15 cellular contexts compared by ENCODE assay signal in the genomic region with DNA sequence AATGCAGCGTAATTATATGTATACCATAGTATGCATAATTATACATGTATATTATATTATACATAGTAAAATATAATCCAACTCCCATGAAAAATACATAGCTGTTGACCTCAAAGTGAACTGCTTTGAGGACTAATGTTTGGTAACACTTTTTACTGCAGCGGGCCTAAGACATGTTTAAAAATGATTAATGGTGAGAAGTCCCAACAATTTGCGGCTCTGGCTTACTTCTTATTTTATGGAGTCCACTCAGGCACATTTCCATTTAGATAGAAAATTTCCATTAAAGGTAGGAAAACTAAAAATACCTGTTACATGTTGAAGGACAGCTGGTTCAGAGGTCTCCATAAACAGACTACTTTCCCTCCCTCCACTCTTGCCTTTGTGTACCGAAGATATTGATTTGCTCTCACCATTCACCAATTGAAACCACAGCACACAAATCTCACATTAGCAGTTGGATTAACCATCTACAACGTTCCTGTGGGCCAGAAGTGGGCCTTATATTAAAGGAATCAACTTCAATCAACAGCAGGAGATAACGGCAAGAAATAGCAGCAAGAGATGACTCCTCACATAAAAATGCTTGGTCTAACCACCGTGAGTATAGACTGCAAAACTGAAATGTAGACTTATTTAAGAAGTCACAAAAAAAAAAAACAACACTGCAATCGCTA. TPM values are rescaled to one million over a fixed set of nuclear protein-coding genes. Genes with fewer than 3 reads are reported as not detected.
A peak's percentile ranks its signal among the peaks of the same experiment; 100 is the strongest.
DNase-seq lines count a peak whose midpoint lies in the region; ATAC-seq and TF ChIP-seq lines count a peak whose summit lies in the region.
"Had no signal": no experiment of that assay in that cellular context is flagged by ENCODE, and none has a peak within 500 bp of the region (broad histone marks: within the 10 kb centered on the region; RNA-seq: fewer than 3 reads in every experiment).

No MANE protein-coding gene starts in this region.

- intact Hi-C loops in transverse colon (cut with DNase I; ENCODE audit: low total_unique reads) (no loop called here), heart left ventricle (cut with DNase I) (no loop called here)

- no peaks in the 10 kb centered on the region for H3K36me3 ChIP-seq in transverse colon
- no peaks in the 10 kb centered on the region for H3K36me3 ChIP-seq in heart left ventricle
- H3K36me3 ChIP-seq: heart right ventricle, left lung had no signal

- no peak for TF ChIP-seq CTCF in transverse colon (IDR thresholded peaks at IDR 0.05)
- no peak for TF ChIP-seq CTCF in heart left ventricle (IDR thresholded peaks at IDR 0.05)

- DNase-seq in NCI-H2107 treated with DMSO at 0.1 percent for 48 hours (lab: John Stamatoyannopoulos, UW; ENCODE audit: unreplicated experiment) (peak; percentile 96), NCI-H2107 (lab: John Stamatoyannopoulos, UW) (no peak), SW480 (ENCODE audit: low spot score) (peak; percentile 35), hepatic stellate cell (ENCODE audit: low spot score) (peak; percentile 29), transverse colon (no peak), heart left ventricle (no peak), NCI-H128 (lab: John Stamatoyannopoulos, UW; ENCODE audit: unreplicated experiment) (no peak), GDM1 (lab: John Stamatoyannopoulos, UW) (no peak)
- DNase-seq: activated CD4-positive, alpha-beta T cell treated with anti-CD3 and anti-CD28 coated beads for 36 hours; activated T-cell treated with anti-CD3 and anti-CD28 coated beads, Interleukin-2, amount 50 U/mL, for 24 hours; effector memory CD8-positive, alpha-beta T cell; heart right ventricle; Kasumi-1; left lung had no signal

- peak; percentile 72 for TF ChIP-seq EP300 in transverse colon (IDR thresholded peaks at IDR 0.05; ENCODE audit: low read depth)

- H3K4me3 ChIP-seq in transverse colon (no peak overlapping the region), heart left ventricle (no peak overlapping the region)
- H3K4me3 ChIP-seq: A549, heart right ventricle, left lung had no signal

- WGBS in transverse colon (ENCODE audit: low coverage in 1 of 2), 2 donors, result 77 to 82% methylated on average over 8 of the region's 8 CpGs
- 86 to 87% (median 87%) methylated on average over 8 of the region's 8 CpGs for WGBS in heart left ventricle, 4 donors

- H3K4me1 ChIP-seq in transverse colon, result peaks cover 9 to 57% (median 31%) of the 10 kb centered on the region in 4 donors
- peaks cover 0 to 7% (median 0%) of the 10 kb centered on the region in 12 donors for H3K4me1 ChIP-seq in heart left ventricle
- H3K4me1 ChIP-seq: left lung had no signal

- ATAC-seq in heart left ventricle, result no peak
- ATAC-seq: A549; activated CD4-positive, alpha-beta T cell treated with anti-CD3 and anti-CD28 coated beads for 36 hours; effector memory CD8-positive, alpha-beta T cell; heart right ventricle; left lung had no signal

- H3K9me3 ChIP-seq in transverse colon (no peaks in the 10 kb centered on the region), heart left ventricle (no peaks in the 10 kb centered on the region)
- H3K9me3 ChIP-seq: A549, heart right ventricle, left lung had no signal

- H3K27me3 ChIP-seq in transverse colon (no peaks in the 10 kb centered on the region), heart left ventricle (no peaks in the 10 kb centered on the region)
- H3K27me3 ChIP-seq: heart right ventricle, left lung had no signal

- TF ChIP-seq POLR2A in transverse colon (IDR thresholded peaks at IDR 0.05) (no peak), heart left ventricle (IDR thresholded peaks at IDR 0.05) (no peak)

- H3K27ac ChIP-seq in transverse colon (peak overlapping the region; percentile 84 to 92 (median 88)), heart left ventricle (peak overlapping the region in 1 of 12 donors; percentile 92)
- H3K27ac ChIP-seq: heart right ventricle, left lung had no signal

- in situ Hi-C loops in transverse colon (cut with MboI; ENCODE audit: low pct_ligation_motif_present in 1 of 4, low pct_unique_long_range_greater_than_20kb in 1 of 4, low sequenced_read_pairs in 3 of 4), result loop anchor here in 1 of 4 donors (25.0 kb wide), 1 partner anchor 218 kb away; no protein-coding TSS in a partner anchor

RNA-seq across cellular contexts. Expression of a gene that starts 14.1 kb away (rescaled TPM):
- total RNA-seq in transverse colon, result 10 to 100 TPM; 24.3 to 71.4 (median 54.8) TPM
- 1 to 10 TPM; 2.4 to 6.3 (median 3.7) TPM for total RNA-seq in heart left ventricle
- polyA plus RNA-seq in heart left ventricle, result 1 to 10 TPM in 1 of 2 donors, under 1 TPM in 1; 0.95 to 6.3 TPM

Comparison
In these comparisons a context has a peak if more than half of its experiments do, and no peak if none do; other contexts are left out.
1. DNase-seq: peak in NCI-H2107 treated with DMSO at 0.1 percent for 48 hours (single experiment), SW480 (single experiment) and hepatic stellate cell (single experiment); none in NCI-H2107 (single experiment), transverse colon (single experiment), heart left ventricle (0 of 5), NCI-H128 (single experiment) and GDM1 (single experiment).